ENCODE assay signal across 17 cellular contexts in genomic region chr12:42704810-42705401, GRCh38.
DNase-seq lines count a peak whose midpoint lies in the region; ATAC-seq and TF ChIP-seq lines count a peak whose summit lies in the region.
"Had no signal": no experiment of that assay in that cellular context is flagged by ENCODE, and none has a peak within 500 bp of the region (broad histone marks: within the 10 kb centered on the region; RNA-seq: fewer than 3 reads in every experiment).

No MANE protein-coding gene starts in this region.

- ATAC-seq in stimulated activated naive CD8-positive, alpha-beta T cell treated with anti-CD3 and anti-CD28 coated beads, Interleukin-15, amount 100 ng/mL, for 72 hours = peak; percentile 23
- no peak for ATAC-seq in stimulated activated naive CD8-positive, alpha-beta T cell treated with anti-CD3 and anti-CD28 coated beads, Interleukin-15, Interleukin-2, amounts not matched to agents 100 U/mL and 50 U/mL, for 24 hours
- ATAC-seq in HG03175 (IDR thresholded peaks at IDR 0.05; ENCODE audit: unreplicated experiment) = no peak
- no peak for ATAC-seq in naive thymus-derived CD4-positive, alpha-beta T cell

- no peak for DNase-seq in stimulated activated naive CD8-positive, alpha-beta T cell treated with anti-CD3 and anti-CD28 coated beads, Interleukin-15, amount 100 ng/mL, for 72 hours
- no peak for DNase-seq in stimulated activated naive CD8-positive, alpha-beta T cell treated with anti-CD3 and anti-CD28 coated beads, Interleukin-15, Interleukin-2, amounts not matched to agents 100 U/mL and 50 U/mL, for 24 hours
- DNase-seq in OCI-M1 (lab: John Stamatoyannopoulos, UW) = peak; percentile 20
- peak; percentile 4 for DNase-seq in dermis blood vessel endothelial cell
- DNase-seq in naive thymus-derived CD4-positive, alpha-beta T cell = no peak
- DNase-seq in colonic mucosa = no peak
- DNase-seq in NCI-H2227 (lab: John Stamatoyannopoulos, UW; ENCODE audit: unreplicated experiment) = no peak
- DNase-seq: Caco-2, HCEC 1CT, NCI-H1105, NCI-H187, NCI-H446 treated with DMSO at 0.1 percent for 48 hours, NCI-H748 treated with DMSO at 0.1 percent for 48 hours, RPMI8226 had no signal

- H3K4me3 ChIP-seq in naive thymus-derived CD4-positive, alpha-beta T cell (ENCODE audit: low read length) = no peak overlapping the region
- no peak overlapping the region for H3K4me3 ChIP-seq in colonic mucosa

- intact Hi-C loops in naive thymus-derived CD4-positive, alpha-beta T cell (cut with micrococcal nuclease) = no loop called here
- intact Hi-C loops in colonic mucosa (cut with DNase I) = no loop called here

- H3K27ac Mint-ChIP-seq in stimulated activated naive CD8-positive, alpha-beta T cell treated with anti-CD3 and anti-CD28 coated beads, Interleukin-15, amount 100 ng/mL, for 72 hours = no peak overlapping the region
- no peak overlapping the region for H3K27ac Mint-ChIP-seq in naive thymus-derived CD4-positive, alpha-beta T cell
- H3K27ac Mint-ChIP-seq: CD14-positive monocyte, IgD-negative memory B cell had no signal

- H3K9ac ChIP-seq in colonic mucosa (ENCODE audit: low read depth in 2 of 2, low read length in 2 of 2) = no peak overlapping the region

- H3K9me3 ChIP-seq in naive thymus-derived CD4-positive, alpha-beta T cell (ENCODE audit: control insufficient read depth in 2 of 3, low read length in 3 of 3) = no peaks in the 10 kb centered on the region
- H3K9me3 ChIP-seq in colonic mucosa = no peaks in the 10 kb centered on the region

- POLR2A ChIA-PET in naive thymus-derived CD4-positive, alpha-beta T cell (lab: Charles Lee) = no interaction called here

- no peaks in the 10 kb centered on the region for H3K27me3 ChIP-seq in naive thymus-derived CD4-positive, alpha-beta T cell (ENCODE audit: control insufficient read depth in 2 of 2, insufficient read depth in 2 of 2, low read length in 2 of 2)
- no peaks in the 10 kb centered on the region for H3K27me3 ChIP-seq in colonic mucosa

- H3K4me3 Mint-ChIP-seq in stimulated activated naive CD8-positive, alpha-beta T cell treated with anti-CD3 and anti-CD28 coated beads, Interleukin-15, amount 100 ng/mL, for 72 hours = no peak overlapping the region
- no peak overlapping the region for H3K4me3 Mint-ChIP-seq in naive thymus-derived CD4-positive, alpha-beta T cell
- H3K4me3 Mint-ChIP-seq: CD14-positive monocyte, IgD-negative memory B cell had no signal

- H3K4me1 Mint-ChIP-seq in stimulated activated naive CD8-positive, alpha-beta T cell treated with anti-CD3 and anti-CD28 coated beads, Interleukin-15, amount 100 ng/mL, for 72 hours = no peaks in the 10 kb centered on the region
- H3K4me1 Mint-ChIP-seq in naive thymus-derived CD4-positive, alpha-beta T cell = no peaks in the 10 kb centered on the region
- H3K4me1 Mint-ChIP-seq: CD14-positive monocyte, IgD-negative memory B cell had no signal

- H3K27me3 Mint-ChIP-seq in stimulated activated naive CD8-positive, alpha-beta T cell treated with anti-CD3 and anti-CD28 coated beads, Interleukin-15, amount 100 ng/mL, for 72 hours = no peaks in the 10 kb centered on the region
- H3K27me3 Mint-ChIP-seq in naive thymus-derived CD4-positive, alpha-beta T cell = peaks cover 0 to 5% (median 0%) of the 10 kb centered on the region in 5 donors

- H3K36me3 ChIP-seq in naive thymus-derived CD4-positive, alpha-beta T cell (ENCODE audit: control insufficient read depth in 2 of 3, insufficient read depth in 3 of 3, low read length in 3 of 3) = no peaks in the 10 kb centered on the region
- H3K36me3 ChIP-seq in colonic mucosa = no peaks in the 10 kb centered on the region

- no peaks in the 10 kb centered on the region for H3K36me3 Mint-ChIP-seq in naive thymus-derived CD4-positive, alpha-beta T cell
- H3K36me3 Mint-ChIP-seq: CD14-positive monocyte, IgD-negative memory B cell had no signal

- peaks cover 0 to 9% of the 10 kb centered on the region in 2 donors for H3K9me3 Mint-ChIP-seq in stimulated activated naive CD8-positive, alpha-beta T cell treated with anti-CD3 and anti-CD28 coated beads, Interleukin-15, amount 100 ng/mL, for 72 hours
- H3K9me3 Mint-ChIP-seq in naive thymus-derived CD4-positive, alpha-beta T cell = peaks cover 0 to 6% (median 0%) of the 10 kb centered on the region in 11 donors
- H3K9me3 Mint-ChIP-seq: IgD-negative memory B cell had no signal

- CTCF ChIA-PET in naive thymus-derived CD4-positive, alpha-beta T cell (lab: Charles Lee) = no interaction called here

- no peak for TF ChIP-seq CTCF in colonic mucosa (IDR thresholded peaks at IDR 0.05)

- no peaks in the 10 kb centered on the region for H3K4me1 ChIP-seq in naive thymus-derived CD4-positive, alpha-beta T cell (ENCODE audit: control insufficient read depth in 2 of 2, insufficient read depth in 2 of 2, low read length in 2 of 2)
- no peaks in the 10 kb centered on the region for H3K4me1 ChIP-seq in colonic mucosa
- H3K4me1 ChIP-seq: Caco-2 had no signal

- H3K27ac ChIP-seq in naive thymus-derived CD4-positive, alpha-beta T cell (ENCODE audit: low read depth, low read length) = no peak overlapping the region
- H3K27ac ChIP-seq in colonic mucosa = no peak overlapping the region

Comparison
In these comparisons a context has a peak if more than half of its experiments do, and no peak if none do; other contexts are left out.
1. DNase-seq: peak in OCI-M1 (single experiment) and dermis blood vessel endothelial cell (single experiment); none in stimulated activated naive CD8-positive, alpha-beta T cell treated with anti-CD3 and anti-CD28 coated beads, Interleukin-15, amount 100 ng/mL, for 72 hours (0 of 2), stimulated activated naive CD8-positive, alpha-beta T cell treated with anti-CD3 and anti-CD28 coated beads, Interleukin-15, Interleukin-2, amounts not matched to agents 100 U/mL and 50 U/mL, for 24 hours (single experiment), naive thymus-derived CD4-positive, alpha-beta T cell (0 of 9), colonic mucosa (single experiment) and NCI-H2227 (single experiment).